Comparison of ENCODE assay signal across 18 cellular contexts in the genomic region with DNA sequence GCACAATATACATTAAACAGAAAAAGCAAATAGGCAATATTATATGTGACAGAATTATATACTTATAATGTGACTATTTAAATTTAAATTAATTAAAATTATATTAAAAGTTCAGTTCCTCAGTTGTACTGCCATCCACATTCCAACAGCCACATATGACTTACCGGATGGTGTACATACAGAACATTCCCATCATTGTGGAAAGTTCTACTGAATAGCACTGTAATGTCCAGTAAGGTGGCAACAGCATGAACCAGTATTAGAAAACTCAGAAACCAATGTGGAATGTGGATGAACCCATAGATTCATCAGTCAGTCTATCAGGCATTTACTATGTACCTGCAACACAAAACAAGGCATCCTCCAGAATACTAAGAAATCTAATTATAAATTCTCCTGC. TPM values are rescaled to one million over a fixed set of nuclear protein-coding genes. Genes with fewer than 3 reads are reported as not detected.
DNase-seq lines count a peak whose midpoint lies in the region; ATAC-seq and TF ChIP-seq lines count a peak whose summit lies in the region.
"Had no signal": no experiment of that assay in that cellular context is flagged by ENCODE, and none has a peak within 500 bp of the region (broad histone marks: within the 10 kb centered on the region; RNA-seq: fewer than 3 reads in every experiment).

No MANE protein-coding gene starts in this region.

- H2BK5ac ChIP-seq in IMR-90 (ENCODE audit: low read depth, low read length, poor library complexity, severe bottlenecking), result peak overlapping the region; percentile 81

- peaks cover 8% of the 10 kb centered on the region; the same call in 1 of the 2 replicates for H3K9me1 ChIP-seq in IMR-90 (ENCODE audit: insufficient read depth, low read length)

- H3K4me1 ChIP-seq in IMR-90 (ENCODE audit: control insufficient read depth, insufficient read depth, low read length) (peaks cover 2% of the 10 kb centered on the region; the same call in 1 of the 2 replicates), thoracic aorta (ENCODE audit: control insufficient read depth in 1 of 2, low read depth in 2 of 2) (peaks cover 34 to 38% of the 10 kb centered on the region in 2 donors)

- H3K14ac ChIP-seq in IMR-90 (replicated peaks; ENCODE audit: low read depth, low read length), result peak overlapping the region; percentile 43

- H3K27ac ChIP-seq in IMR-90 (ENCODE audit: insufficient read depth, low read length) (no peak overlapping the region), brain microvascular endothelial cell (peak overlapping the region; percentile 44), thoracic aorta (peak overlapping the region; percentile 68 to 71)

- H4K5ac ChIP-seq in IMR-90 (ENCODE audit: low read depth, low read length), result no peak overlapping the region

- no peak overlapping the region for H3K56ac ChIP-seq in IMR-90 (ENCODE audit: extremely low read depth, insufficient read depth, low read length)

- H2BK120ac ChIP-seq in IMR-90 (ENCODE audit: low read depth, low read length), result peak overlapping the region; percentile 58; the same call in 1 of the 2 replicates

- no CpG with 5 or more reads among the region's 1 CpG for WGBS in IMR-90 (ENCODE audit: extremely low coverage in 2 of 2, insufficient read length in 1 of 2), 2 experiments

- H2AK5ac ChIP-seq in IMR-90 (ENCODE audit: low read depth, low read length), result peak overlapping the region; percentile 78; the same call in 1 of the 2 replicates

- H2AK9ac ChIP-seq in IMR-90 (replicated peaks; ENCODE audit: low read depth, low read length, poor library complexity), result no peak overlapping the region

- peak overlapping the region; percentile 18; the same call in 1 of the 2 replicates for H2BK20ac ChIP-seq in IMR-90 (ENCODE audit: low read depth, low read length)

- peak overlapping the region in 1 of 2 experiments; percentile 32; a peak in 1 of 4 replicates for H4K8ac ChIP-seq in IMR-90 (ENCODE audit: low read depth in 2 of 2, low read length in 2 of 2)

- no peak overlapping the region for H3K23ac ChIP-seq in IMR-90 (ENCODE audit: low read depth, low read length)

- H3K4ac ChIP-seq in IMR-90 (ENCODE audit: low read depth, low read length), result peak overlapping the region; percentile 41; the same call in 1 of the 2 replicates

- no peak for TF ChIP-seq POLR2A in IMR-90 (IDR thresholded peaks at IDR 0.05; ENCODE audit: low read depth, low read length)

- DNase-seq in IMR-90 (no peak), brain microvascular endothelial cell (no peak), left ventricle myocardium superior (no peak), thoracic aorta (ENCODE audit: low spot score) (no peak)
- no peak for DNase-seq in activated CD4-positive, alpha-beta T cell treated with anti-CD3 and anti-CD28 coated beads for 48 hours
- DNase-seq: activated CD4-positive, alpha-beta memory T cell treated with anti-CD3 and anti-CD28 coated beads, Interleukin-2, amount 10 ng/mL, durations not matched to agents 7 days and 5 days; activated naive CD4-positive, alpha-beta T cell; CD4-positive, alpha-beta memory T cell; effector CD8-positive, alpha-beta T cell; kidney; mesendoderm; naive thymus-derived CD8-positive, alpha-beta T cell; NCI-H1694 treated with DMSO at 0.1 percent for 48 hours; NCI-H774 had no signal

- BruUV-seq in IMR-90 (replicated peaks; lab: Mats Ljungman, UMichigan), result no TSS peak

- no peaks in the 10 kb centered on the region for H3K9me3 ChIP-seq in IMR-90 (ENCODE audit: control insufficient read depth, insufficient read depth, low read length)
- no peaks in the 10 kb centered on the region for H3K9me3 ChIP-seq in thoracic aorta

- H3K9ac ChIP-seq in IMR-90 (ENCODE audit: low read depth, low read length), result no peak overlapping the region

- H3K36me3 ChIP-seq in IMR-90 (ENCODE audit: control insufficient read depth, insufficient read depth, low read length) (peaks cover 5% of the 10 kb centered on the region; the same call in 1 of the 2 replicates), brain microvascular endothelial cell (replicated peaks) (no peaks in the 10 kb centered on the region), thoracic aorta (peaks cover 8% of the 10 kb centered on the region)

- TF ChIP-seq RAD21 in IMR-90 (IDR thresholded peaks at IDR 0.05; ENCODE audit: low read length), result no peak

- no peak overlapping the region for H3K4me2 ChIP-seq in IMR-90 (ENCODE audit: low read depth, low read length)

- H3K4me3 ChIP-seq in IMR-90 (ENCODE audit: insufficient read depth, low read depth, low read length) (no peak overlapping the region), brain microvascular endothelial cell (ENCODE audit: low read depth, low read length) (no peak overlapping the region), thoracic aorta (peak overlapping the region; percentile 17)

- ATAC-seq in IMR-90 (ENCODE audit: low read depth) (no peak), left ventricle myocardium superior (peak; percentile 44), thoracic aorta (ENCODE audit: insufficient number of reproducible peaks, low FRiP score, low read depth) (no peak), GM18858 (IDR thresholded peaks at IDR 0.05; ENCODE audit: unreplicated experiment) (no peak), HG02623 (IDR thresholded peaks at IDR 0.05; ENCODE audit: unreplicated experiment) (no peak)
- ATAC-seq: naive thymus-derived CD8-positive, alpha-beta T cell had no signal

- dilution Hi-C loops in IMR-90 (cut with HindIII; ENCODE audit: low sequenced_read_pairs, unreplicated experiment), result no loop called here

- TF ChIP-seq CTCF in IMR-90 (conservative IDR thresholded peaks at IDR 0.05; ENCODE audit: low read depth, low read length) (no peak), brain microvascular endothelial cell (IDR thresholded peaks at IDR 0.05; ENCODE audit: low read depth, low read length, missing control alignments) (no peak), thoracic aorta (IDR thresholded peaks at IDR 0.05) (no peak)

- intact Hi-C loops in IMR-90 (cut with micrococcal nuclease) (no loop called here), left ventricle myocardium superior (cut with micrococcal nuclease) (no loop called here)

- H2BK15ac ChIP-seq in IMR-90 (ENCODE audit: low read depth, low read length), result no peak overlapping the region

- peaks cover 20 to 35% of the 10 kb centered on the region in 2 experiments for H3K79me1 ChIP-seq in IMR-90 (ENCODE audit: low read depth in 1 of 2, low read length in 2 of 2)

- no peak overlapping the region for H4K91ac ChIP-seq in IMR-90 (ENCODE audit: insufficient read depth, low read depth, low read length)

- in situ Hi-C loops in IMR-90 (cut with MboI; ENCODE audit: low sequenced_read_pairs) (no loop called here), brain microvascular endothelial cell (cut with HindIII; ENCODE audit: low pct_ligation_motif_present, low sequenced_read_pairs) (no loop called here)

- CTCF ChIA-PET in IMR-90 (lab: Yijun Ruan, JAX), result interaction anchor here (0.7 kb wide), 1 partner anchor 13 kb away, joined by 3 read pairs; no protein-coding TSS in a partner anchor

- no peak overlapping the region for H2AFZ ChIP-seq in IMR-90 (replicated peaks; ENCODE audit: low read length, poor library complexity)

- H3K18ac ChIP-seq in IMR-90 (ENCODE audit: low read depth, low read length), result peak overlapping the region; percentile 86; the same call in 1 of the 2 replicates

- POLR2A ChIA-PET in IMR-90 (lab: Charles Lee; ENCODE audit: unreplicated experiment), result no interaction called here

- no peaks in the 10 kb centered on the region for H4K20me1 ChIP-seq in IMR-90 (ENCODE audit: insufficient read depth, low read length)

- H3K27me3 ChIP-seq in IMR-90 (ENCODE audit: control insufficient read depth, insufficient read depth, low read length), result no peaks in the 10 kb centered on the region
- H3K27me3 ChIP-seq in brain microvascular endothelial cell (replicated peaks), result no peaks in the 10 kb centered on the region
- H3K27me3 ChIP-seq in thoracic aorta (replicated peaks; ENCODE audit: insufficient read depth), result no peaks in the 10 kb centered on the region

TF ChIP-seq in IMR-90, 13 proteins besides CTCF, POLR2A, EP300 and RAD21:
- no peak for TF ChIP-seq CHD1 (IDR thresholded peaks at IDR 0.05; ENCODE audit: low read depth, low read length)
- no peak for TF ChIP-seq RFX5 (IDR thresholded peaks at IDR 0.05; ENCODE audit: low read depth, low read length)
- TF ChIP-seq MXI1 (IDR thresholded peaks at IDR 0.05; ENCODE audit: borderline replicate concordance, low read depth, low read length), result no peak
- no peak for TF ChIP-seq USF2 (IDR thresholded peaks at IDR 0.05; ENCODE audit: low read depth, low read length)

RNA-seq across cellular contexts. Expression of gene ATG14, which starts 12.4 kb away (rescaled TPM):
- total RNA-seq in IMR-90 (2012; rRNA removed) (12.4 and 13.3 TPM in 2 replicates), left ventricle myocardium superior (17.3 TPM), thoracic aorta (10 to 100 TPM; 19.5 to 26.0 TPM)
- 3.6 and 5.0 TPM in 2 replicates for polyA plus RNA-seq in IMR-90 (2012; rRNA removed)
- 1.3 and 1.4 TPM in 2 replicates for polyA plus RNA-seq in IMR-90 (2012; cell fraction: cytosol; rRNA removed)
- 5.8 and 22.7 TPM in 2 replicates for polyA plus RNA-seq in IMR-90 (2012; cell fraction: nucleus; rRNA removed; ENCODE audit: low replicate concordance)

RNA-seq across cellular contexts. Expression of gene TBPL2, which starts 41.2 kb away (rescaled TPM):
- total RNA-seq in IMR-90 (2012; rRNA removed) (not detected in 2 replicates), left ventricle myocardium superior (not detected), thoracic aorta (not detected)
- not detected in 2 replicates for polyA plus RNA-seq in IMR-90 (2012; rRNA removed)
- not detected in 2 replicates for polyA plus RNA-seq in IMR-90 (2012; cell fraction: cytosol; rRNA removed)
- not detected in 2 replicates for polyA plus RNA-seq in IMR-90 (2012; cell fraction: nucleus; rRNA removed; ENCODE audit: low replicate concordance)
- total RNA-seq: activated CD4-positive, alpha-beta memory T cell treated with anti-CD3 and anti-CD28 coated beads, Interleukin-2, amount 10 ng/mL, durations not matched to agents 7 days and 5 days; CD4-positive, alpha-beta memory T cell; kidney; naive thymus-derived CD8-positive, alpha-beta T cell; omental fat pad had no signal
- polyA plus RNA-seq: CD4-positive, alpha-beta memory T cell; esophagus; naive thymus-derived CD8-positive, alpha-beta T cell had no signal
